Comparison of ENCODE assay signal across 15 cellular contexts in the genomic region with DNA sequence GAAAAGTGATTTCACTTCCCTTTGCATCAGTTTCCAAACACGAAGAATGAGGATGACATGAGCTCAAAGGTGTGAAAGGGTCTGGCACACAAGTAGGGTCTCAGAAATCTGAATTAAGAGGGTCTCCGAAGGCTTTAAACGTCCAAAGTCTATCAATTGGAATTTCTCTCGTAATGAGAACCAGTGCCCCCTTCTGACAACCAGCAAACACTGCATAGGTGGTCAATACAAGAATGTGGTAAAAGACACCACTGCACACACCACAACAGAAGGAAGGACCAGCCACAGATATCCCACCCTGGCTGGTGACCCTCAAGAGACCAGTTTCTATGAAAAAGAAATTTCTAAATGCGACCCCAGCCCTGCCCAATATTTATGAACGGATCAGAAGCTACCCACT.
DNase-seq lines count a peak whose midpoint lies in the region; ATAC-seq and TF ChIP-seq lines count a peak whose summit lies in the region.
"Had no signal": no experiment of that assay in that cellular context is flagged by ENCODE, and none has a peak within 500 bp of the region (broad histone marks: within the 10 kb centered on the region; RNA-seq: fewer than 3 reads in every experiment).

No MANE protein-coding gene starts in this region.

- POLR2A ChIA-PET in SK-N-SH (lab: Yijun Ruan, JAX): interaction anchor here (1.1 kb wide), 1 partner anchor 66 kb away, joined by 3 read pairs; no protein-coding TSS in a partner anchor

- peaks cover 36% of the 10 kb centered on the region for H3K27me3 ChIP-seq in SK-N-SH (ENCODE audit: insufficient read depth)
- no peaks in the 10 kb centered on the region for H3K27me3 ChIP-seq in testis

- peaks cover 0 to 2% of the 10 kb centered on the region in 2 donors for H3K4me1 Mint-ChIP-seq in natural killer cell treated with Interleukin-12 subunit alpha and Interleukin-12 subunit beta and Interleukin-15 and Interleukin-18, amount 100 ng/mL, for 72 hours (ENCODE audit: low read depth in 2 of 2)
- H3K4me1 Mint-ChIP-seq: activated CD4-positive, alpha-beta memory T cell treated with anti-CD3 and anti-CD28 coated beads, Interleukin-2, amount 10 ng/mL, durations not matched to agents 7 days and 5 days; memory B cell had no signal

- peaks cover 30 to 34% of the 10 kb centered on the region in 2 donors for H3K27me3 Mint-ChIP-seq in natural killer cell treated with Interleukin-12 subunit alpha and Interleukin-12 subunit beta and Interleukin-15 and Interleukin-18, amount 100 ng/mL, for 72 hours

- H3K27ac Mint-ChIP-seq in natural killer cell treated with Interleukin-12 subunit alpha and Interleukin-12 subunit beta and Interleukin-15 and Interleukin-18, amount 100 ng/mL, for 72 hours: no peak overlapping the region
- H3K27ac Mint-ChIP-seq: activated CD4-positive, alpha-beta memory T cell treated with anti-CD3 and anti-CD28 coated beads, Interleukin-2, amount 10 ng/mL, durations not matched to agents 7 days and 5 days; dendritic cell treated with granulocyte-macrophage colony-stimulating factor and Interleukin-4, amounts not matched to agents 40 ng/mL and 50 ng/mL, for 4 days; memory B cell; stimulated activated naive CD8-positive, alpha-beta T cell treated with anti-CD3 and anti-CD28 coated beads, Interleukin-15, Interleukin-2, amounts not matched to agents 100 ng/mL and 50 ng/mL, for 24 hours; T-helper 2 cell treated with Interferon-gamma antibody and Interleukin-4, amounts not matched to agents 5 μg/mL and 100 μg/mL, for 36 hours had no signal

- TF ChIP-seq RAD21 in SK-N-SH (IDR thresholded peaks at IDR 0.05; ENCODE audit: low read length): peak; percentile 48

- 2% methylated on average over 6 of the region's 6 CpGs for WGBS in SK-N-SH (ENCODE audit: low lambda C conversion rate)
- WGBS in testis, 2 donors: 33 to 38% methylated on average over 6 of the region's 6 CpGs

- TF ChIP-seq POLR2A in testis (IDR thresholded peaks at IDR 0.05): no peak

- H3K36me3 ChIP-seq in SK-N-SH (replicated peaks in 1 of 2; ENCODE audit: control insufficient read depth in 1 of 2, insufficient read depth in 2 of 2, low read length in 1 of 2) (no peaks in the 10 kb centered on the region), testis (ENCODE audit: low read depth, missing control alignments) (no peaks in the 10 kb centered on the region)

- no peaks in the 10 kb centered on the region for H3F3A ChIP-seq in SK-N-SH (replicated peaks; ENCODE audit: insufficient read depth)

- H3K36me3 Mint-ChIP-seq in natural killer cell treated with Interleukin-12 subunit alpha and Interleukin-12 subunit beta and Interleukin-15 and Interleukin-18, amount 100 ng/mL, for 72 hours: no peaks in the 10 kb centered on the region
- H3K36me3 Mint-ChIP-seq: memory B cell had no signal

- H3K4me3 Mint-ChIP-seq in natural killer cell treated with Interleukin-12 subunit alpha and Interleukin-12 subunit beta and Interleukin-15 and Interleukin-18, amount 100 ng/mL, for 72 hours: no peak overlapping the region
- H3K4me3 Mint-ChIP-seq: activated CD4-positive, alpha-beta memory T cell treated with anti-CD3 and anti-CD28 coated beads, Interleukin-2, amount 10 ng/mL, durations not matched to agents 7 days and 5 days; dendritic cell treated with granulocyte-macrophage colony-stimulating factor and Interleukin-4, amounts not matched to agents 40 ng/mL and 50 ng/mL, for 4 days; memory B cell; stimulated activated naive CD8-positive, alpha-beta T cell treated with anti-CD3 and anti-CD28 coated beads, Interleukin-15, Interleukin-2, amounts not matched to agents 100 ng/mL and 50 ng/mL, for 24 hours; T-helper 2 cell treated with Interferon-gamma antibody and Interleukin-4, amounts not matched to agents 5 μg/mL and 100 μg/mL, for 36 hours had no signal

- H3K4me3 ChIP-seq in SK-N-SH (ENCODE audit: low read depth in 2 of 2, low read length in 1 of 2) (no peak overlapping the region; a peak in 1 of 4 replicates), LNCaP clone FGC (ENCODE audit: low read depth, low read length) (no peak overlapping the region), testis (no peak overlapping the region)

- H3K9me2 ChIP-seq in SK-N-SH: no peaks in the 10 kb centered on the region

- TF ChIP-seq EP300 in SK-N-SH (IDR thresholded peaks at IDR 0.05; ENCODE audit: borderline replicate concordance in 1 of 2, low read depth in 1 of 2, low read length in 1 of 2): no peak

- no peak for ATAC-seq in SK-N-SH treated with all-trans-retinoic acid at 6 μM for 48 hours
- ATAC-seq in GM18520 (IDR thresholded peaks at IDR 0.05; ENCODE audit: unreplicated experiment): no peak
- ATAC-seq in natural killer cell treated with Interleukin-12 subunit alpha and Interleukin-12 subunit beta and Interleukin-15 and Interleukin-18, amount 100 ng/mL, for 72 hours: no peak

- TF ChIP-seq CTCF in SK-N-SH (IDR thresholded peaks at IDR 0.05) (peak; percentile 36; the same call in 1 of the 2 replicates), LNCaP clone FGC (IDR thresholded peaks at IDR 0.05; ENCODE audit: control insufficient read depth, extremely low read depth, insufficient read depth) (peak; percentile 25), testis (IDR thresholded peaks at IDR 0.05) (peak in 2 of 3 experiments; percentile 28 to 33)

- intact Hi-C loops in testis (cut with DNase I; ENCODE audit: low total_unique reads): no loop called here

- DNase-seq in SK-N-SH: peak; percentile 40
- no peak for DNase-seq in LNCaP clone FGC (ENCODE audit: low read depth)
- peak; percentile 57 for DNase-seq in cerebellum (ENCODE audit: low spot score)
- DNase-seq in testis: no peak
- DNase-seq in A172 (ENCODE audit: low spot score): no peak
- DNase-seq in natural killer cell treated with Interleukin-12 subunit alpha and Interleukin-12 subunit beta and Interleukin-15 and Interleukin-18, amount 100 ng/mL, for 72 hours (ENCODE audit: low spot score): no peak
- DNase-seq: activated CD4-positive, alpha-beta memory T cell treated with anti-CD3 and anti-CD28 coated beads, Interleukin-2, amount 10 ng/mL, durations not matched to agents 7 days and 5 days; amygdala; Calu3 had no signal

- H3K4me1 ChIP-seq in SK-N-SH (ENCODE audit: control insufficient read depth in 1 of 2, insufficient read depth in 2 of 2, low read depth in 1 of 2, low read length in 1 of 2) (no peaks in the 10 kb centered on the region), testis (peaks cover 3% of the 10 kb centered on the region)

- H3K9ac ChIP-seq in SK-N-SH: no peak overlapping the region

- H3K9me3 ChIP-seq in SK-N-SH: no peaks in the 10 kb centered on the region
- no peaks in the 10 kb centered on the region for H3K9me3 ChIP-seq in testis

- H3K79me2 ChIP-seq in SK-N-SH (ENCODE audit: insufficient read depth): no peaks in the 10 kb centered on the region

- H2AFZ ChIP-seq in SK-N-SH (ENCODE audit: low read depth): no peak overlapping the region

- CTCF ChIA-PET in SK-N-SH (lab: Yijun Ruan, JAX): interaction anchor here (0.7 to 1.9 kb wide), 4 partner anchors 14 to 582 kb away, joined by 3 to 10 read pairs (median 4); no protein-coding TSS in a partner anchor

- no peaks in the 10 kb centered on the region for H4K20me1 ChIP-seq in SK-N-SH (ENCODE audit: insufficient read depth)

- H3K4me2 ChIP-seq in SK-N-SH: no peak overlapping the region

- no peaks in the 10 kb centered on the region for H3K9me3 Mint-ChIP-seq in natural killer cell treated with Interleukin-12 subunit alpha and Interleukin-12 subunit beta and Interleukin-15 and Interleukin-18, amount 100 ng/mL, for 72 hours
- H3K9me3 Mint-ChIP-seq: dendritic cell treated with granulocyte-macrophage colony-stimulating factor and Interleukin-4, amounts not matched to agents 40 ng/mL and 50 ng/mL, for 4 days had no signal

- H3K27ac ChIP-seq in SK-N-SH (ENCODE audit: low read depth in 2 of 2, low read length in 1 of 2): no peak overlapping the region
- no peak overlapping the region for H3K27ac ChIP-seq in testis

TF ChIP-seq in SK-N-SH, 30 proteins besides CTCF, POLR2A, EP300 and RAD21:
- TF ChIP-seq SMC3 (IDR thresholded peaks at IDR 0.05; ENCODE audit: low read depth, low read length) (peak; percentile 21; the same call in 1 of the 2 replicates), FOXJ3 (CRISPR knock-in tag; IDR thresholded peaks at IDR 0.05) (no peak)

TF ChIP-seq in SK-N-SH treated with all-trans-retinoic acid at 6 μM for 48 hours, 23 proteins besides CTCF, POLR2A, EP300 and RAD21:
- TF ChIP-seq ESRRG (CRISPR knock-in tag; IDR thresholded peaks at IDR 0.05): no peak
- TF ChIP-seq ZNF8 (CRISPR knock-in tag; IDR thresholded peaks at IDR 0.05): no peak
- no peak for TF ChIP-seq TCF4 (CRISPR knock-in tag; IDR thresholded peaks at IDR 0.05; ENCODE audit: borderline replicate concordance)
- no peak for TF ChIP-seq ZNF70 (CRISPR knock-in tag; IDR thresholded peaks at IDR 0.05)
- no peak for TF ChIP-seq RARB (CRISPR knock-in tag; IDR thresholded peaks at IDR 0.05)
- no peak for TF ChIP-seq ZNF565 (CRISPR knock-in tag; conservative IDR thresholded peaks at IDR 0.05; ENCODE audit: low read depth)

Comparison
In these comparisons a context has a peak if more than half of its experiments do, and no peak if none do; other contexts are left out.
1. DNase-seq: peak in SK-N-SH (single experiment) and cerebellum (single experiment); none in LNCaP clone FGC (single experiment), testis (single experiment), A172 (single experiment) and natural killer cell treated with Interleukin-12 subunit alpha and Interleukin-12 subunit beta and Interleukin-15 and Interleukin-18, amount 100 ng/mL, for 72 hours (single experiment).
2. Peak in every context shown above with its lines, with median percentiles within 50 percentile points of each other: CTCF ChIP-seq.